22 cellular contexts compared by ENCODE assay signal in genomic region chr11:44858796-44859527, GRCh38.
DNase-seq lines count a peak whose midpoint lies in the region; ATAC-seq and TF ChIP-seq lines count a peak whose summit lies in the region.
"Had no signal": no experiment of that assay in that cellular context is flagged by ENCODE, and none has a peak within 500 bp of the region (broad histone marks: within the 10 kb centered on the region; RNA-seq: fewer than 3 reads in every experiment).

No MANE protein-coding gene starts in this region.

- H3K4me3 ChIP-seq in breast epithelium (no peak overlapping the region), cardiac fibroblast (replicated peaks in 1 of 2; ENCODE audit: low read depth in 2 of 2, low read length in 2 of 2) (no peak overlapping the region), iPS-20b (ENCODE audit: low read length) (no peak overlapping the region), stomach smooth muscle (ENCODE audit: low read length in 2 of 2) (no peak overlapping the region)
- H3K4me3 ChIP-seq: GM12878 had no signal

- no peak for TF ChIP-seq CTCF in MCF 10A (IDR thresholded peaks at IDR 0.05; ENCODE audit: unreplicated experiment)
- TF ChIP-seq CTCF in breast epithelium (IDR thresholded peaks at IDR 0.05) = no peak
- TF ChIP-seq CTCF in cardiac fibroblast (IDR thresholded peaks at IDR 0.05; ENCODE audit: low read depth, low read length) = no peak

- H3K27ac Mint-ChIP-seq in MCF 10A (ENCODE audit: low read depth, unreplicated experiment) = no peak overlapping the region
- H3K27ac Mint-ChIP-seq: activated CD4-positive, alpha-beta memory T cell treated with anti-CD3 and anti-CD28 coated beads for 36 hours; activated naive CD8-positive, alpha-beta T cell treated with anti-CD3 and anti-CD28 coated beads, Interleukin-2, amount 10 ng/mL, durations not matched to agents 7 days and 5 days; activated T-cell treated with anti-CD3 and anti-CD28 coated beads, Interleukin-2, amount 50 U/mL, for 72 hours; naive B cell had no signal

- H3K36me3 ChIP-seq in breast epithelium (no peaks in the 10 kb centered on the region), iPS-20b (ENCODE audit: insufficient read depth, low read depth, low read length) (no peaks in the 10 kb centered on the region), stomach smooth muscle (ENCODE audit: control insufficient read depth in 2 of 2, insufficient read depth in 2 of 2, low read length in 2 of 2) (no peaks in the 10 kb centered on the region)

- no TSS peak for BruUV-seq in MCF 10A (replicated peaks; lab: Mats Ljungman, UMichigan)

- H3K27me3 Mint-ChIP-seq in MCF 10A (ENCODE audit: insufficient read depth, unreplicated experiment) = peaks cover 29% of the 10 kb centered on the region

- intact Hi-C loops in MCF 10A (cut with micrococcal nuclease) = no loop called here
- intact Hi-C loops in breast epithelium (cut with DNase I; ENCODE audit: low total_unique reads) = no loop called here

- ATAC-seq in GM18909 (IDR thresholded peaks at IDR 0.05; ENCODE audit: poor library complexity, unreplicated experiment) = no peak
- ATAC-seq: activated T-cell treated with anti-CD3 and anti-CD28 coated beads, Interleukin-2, amount 50 U/mL, for 72 hours; GM12878; SK-N-SH treated with all-trans-retinoic acid at 6 μM for 48 hours had no signal

- H3K36me3 Mint-ChIP-seq in MCF 10A (ENCODE audit: insufficient read depth, unreplicated experiment) = no peaks in the 10 kb centered on the region
- H3K36me3 Mint-ChIP-seq: activated naive CD8-positive, alpha-beta T cell treated with anti-CD3 and anti-CD28 coated beads, Interleukin-2, amount 10 ng/mL, durations not matched to agents 7 days and 5 days; naive B cell had no signal

- H3K4me3 Mint-ChIP-seq in MCF 10A (ENCODE audit: unreplicated experiment) = no peak overlapping the region
- H3K4me3 Mint-ChIP-seq: activated CD4-positive, alpha-beta memory T cell treated with anti-CD3 and anti-CD28 coated beads for 36 hours; activated naive CD8-positive, alpha-beta T cell treated with anti-CD3 and anti-CD28 coated beads, Interleukin-2, amount 10 ng/mL, durations not matched to agents 7 days and 5 days; activated T-cell treated with anti-CD3 and anti-CD28 coated beads, Interleukin-2, amount 50 U/mL, for 72 hours; CD8-positive, alpha-beta memory T cell; naive B cell had no signal

- peaks cover 22% of the 10 kb centered on the region for H3K4me1 Mint-ChIP-seq in MCF 10A (ENCODE audit: insufficient read depth, unreplicated experiment)

- DNase-seq in MCF 10A (ENCODE audit: unreplicated experiment) (peak; percentile 58), breast epithelium (ENCODE audit: low spot score in 2 of 2) (no peak), cardiac fibroblast (ENCODE audit: low read depth in 2 of 2) (peak; percentile 10 to 24), middle frontal gyrus (ENCODE audit: extremely low spot score, low spot score) (no peak), COLO668 (lab: John Stamatoyannopoulos, UW; ENCODE audit: unreplicated experiment) (no peak)
- DNase-seq: activated CD4-positive, alpha-beta memory T cell treated with anti-CD3 and anti-CD28 coated beads for 36 hours; activated naive CD8-positive, alpha-beta T cell treated with anti-CD3 and anti-CD28 coated beads, Interleukin-2, amount 10 ng/mL, durations not matched to agents 7 days and 5 days; activated T-cell treated with anti-CD3 and anti-CD28 coated beads, Interleukin-2, amount 50 U/mL, for 72 hours; CD8-positive, alpha-beta memory T cell; central memory CD4-positive, alpha-beta T cell; effector memory CD4-positive, alpha-beta T cell; EL; HCEC 1CT; naive B cell; NCI-H187 treated with DMSO at 0.1 percent for 48 hours; NCI-H510A; OCI-M1 had no signal

- H3K27ac ChIP-seq in breast epithelium (no peak overlapping the region), iPS-20b (ENCODE audit: low read length) (no peak overlapping the region), stomach smooth muscle (ENCODE audit: low read length) (peak overlapping the region; percentile 100)

- TF ChIP-seq POLR2A in breast epithelium (IDR thresholded peaks at IDR 0.05) = no peak

- H3K27me3 ChIP-seq in breast epithelium (no peaks in the 10 kb centered on the region), iPS-20b (ENCODE audit: insufficient read depth, low read length) (no peaks in the 10 kb centered on the region), stomach smooth muscle (ENCODE audit: control insufficient read depth in 1 of 2, insufficient read depth in 2 of 2, low read length in 2 of 2) (no peaks in the 10 kb centered on the region)

- H3K9ac ChIP-seq in iPS-20b (ENCODE audit: low read depth, low read length) = peak overlapping the region; percentile 20
- no peak overlapping the region for H3K9ac ChIP-seq in stomach smooth muscle (ENCODE audit: low read length in 2 of 2)

- CTCF ChIA-PET in MCF 10A (lab: Yijun Ruan, JAX) = no interaction called here

- peaks cover 0 to 6% of the 10 kb centered on the region in 2 donors for H3K4me1 ChIP-seq in breast epithelium
- H3K4me1 ChIP-seq in iPS-20b (ENCODE audit: insufficient read depth, low read length) = peaks cover 44% of the 10 kb centered on the region
- peaks cover 66% of the 10 kb centered on the region for H3K4me1 ChIP-seq in stomach smooth muscle (ENCODE audit: control insufficient read depth, insufficient read depth, low read length)

- H3K9me3 Mint-ChIP-seq in MCF 10A (ENCODE audit: unreplicated experiment) = no peaks in the 10 kb centered on the region
- H3K9me3 Mint-ChIP-seq: activated CD4-positive, alpha-beta memory T cell treated with anti-CD3 and anti-CD28 coated beads for 36 hours; activated naive CD8-positive, alpha-beta T cell treated with anti-CD3 and anti-CD28 coated beads, Interleukin-2, amount 10 ng/mL, durations not matched to agents 7 days and 5 days; activated T-cell treated with anti-CD3 and anti-CD28 coated beads, Interleukin-2, amount 50 U/mL, for 72 hours; CD8-positive, alpha-beta memory T cell; naive B cell had no signal

- POLR2A ChIA-PET in MCF 10A (lab: Yijun Ruan, JAX) = interaction anchor here (0.6 kb wide), 1 partner anchor 925 kb away, joined by 3 read pairs; no protein-coding TSS in a partner anchor

- H3K9me3 ChIP-seq in breast epithelium = no peaks in the 10 kb centered on the region
- no peaks in the 10 kb centered on the region for H3K9me3 ChIP-seq in iPS-20b (ENCODE audit: insufficient read depth, low read depth, low read length)
- no peaks in the 10 kb centered on the region for H3K9me3 ChIP-seq in stomach smooth muscle (ENCODE audit: control insufficient read depth in 2 of 2, low read length in 2 of 2)

Comparison
In these comparisons a context has a peak if more than half of its experiments do, and no peak if none do; other contexts are left out.
1. DNase-seq: peak in MCF 10A (single experiment) and cardiac fibroblast (2 of 2); none in breast epithelium (0 of 2), middle frontal gyrus (single experiment) and COLO668 (single experiment).